Comparison of ENCODE assay signal across 2 cellular contexts in the genomic region with DNA sequence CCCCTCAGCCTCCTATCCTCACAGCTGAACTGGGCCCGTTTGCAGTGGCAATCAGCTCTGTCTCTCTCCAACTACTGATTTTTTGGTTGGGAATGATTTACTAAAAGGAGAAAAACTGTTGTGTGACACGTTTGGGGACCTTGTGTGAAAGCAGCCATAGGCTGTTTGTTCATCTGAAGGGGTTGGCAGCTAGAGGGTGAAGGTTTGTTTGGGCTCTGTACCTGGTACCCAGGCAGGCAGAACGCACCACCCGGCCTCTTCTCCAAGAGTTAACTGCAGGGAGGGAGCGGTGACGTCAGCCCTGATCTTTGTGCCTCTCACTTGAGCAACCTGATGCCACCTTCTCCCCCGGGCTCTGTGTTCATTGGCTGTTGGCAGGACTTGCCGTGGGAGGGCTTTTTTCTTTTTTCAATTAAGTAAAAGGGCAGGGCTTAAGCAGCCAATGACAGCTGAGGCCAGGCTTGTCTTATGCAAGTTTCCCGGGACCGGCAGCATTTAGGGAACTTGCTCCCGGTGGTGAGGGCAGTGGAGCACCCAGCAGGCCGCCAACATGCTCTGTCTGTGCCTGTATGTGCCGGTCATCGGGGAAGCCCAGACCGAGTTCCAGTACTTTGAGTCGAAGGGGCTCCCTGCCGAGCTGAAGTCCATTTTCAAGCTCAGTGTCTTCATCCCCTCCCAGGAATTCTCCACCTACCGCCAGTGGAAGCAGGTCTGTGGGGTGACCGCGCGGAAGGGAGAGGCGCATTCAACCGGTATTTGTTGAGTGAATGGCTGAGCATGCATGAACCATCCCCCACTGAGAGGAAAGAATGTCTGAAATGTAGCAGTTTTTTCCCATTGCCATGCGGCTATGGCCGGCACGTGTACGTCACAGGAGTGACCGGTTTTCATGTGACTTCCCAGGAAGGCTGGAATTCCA.
TF ChIP-seq lines count a peak whose summit lies in the region.

No MANE protein-coding gene starts in this region.

TF ChIP-seq in HEK293, 187 proteins besides CTCF, POLR2A, EP300 and RAD21 (continued from another document and continues in another):
- TF ChIP-seq, protein P1, sequence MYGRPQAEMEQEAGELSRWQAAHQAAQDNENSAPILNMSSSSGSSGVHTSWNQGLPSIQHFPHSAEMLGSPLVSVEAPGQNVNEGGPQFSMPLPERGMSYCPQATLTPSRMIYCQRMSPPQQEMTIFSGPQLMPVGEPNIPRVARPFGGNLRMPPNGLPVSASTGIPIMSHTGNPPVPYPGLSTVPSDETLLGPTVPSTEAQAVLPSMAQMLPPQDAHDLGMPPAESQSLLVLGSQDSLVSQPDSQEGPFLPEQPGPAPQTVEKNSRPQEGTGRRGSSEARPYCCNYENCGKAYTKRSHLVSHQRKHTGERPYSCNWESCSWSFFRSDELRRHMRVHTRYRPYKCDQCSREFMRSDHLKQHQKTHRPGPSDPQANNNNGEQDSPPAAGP (tag by site-specific recombination; IDR thresholded peaks at IDR 0.05) = peak; percentile 12; the same call in 1 of the 2 replicates
- peak; percentile 57; the same call in 1 of the 2 replicates for TF ChIP-seq ZBTB20 (tag by site-specific recombination; IDR thresholded peaks at IDR 0.05)
- TF ChIP-seq, protein P2, sequence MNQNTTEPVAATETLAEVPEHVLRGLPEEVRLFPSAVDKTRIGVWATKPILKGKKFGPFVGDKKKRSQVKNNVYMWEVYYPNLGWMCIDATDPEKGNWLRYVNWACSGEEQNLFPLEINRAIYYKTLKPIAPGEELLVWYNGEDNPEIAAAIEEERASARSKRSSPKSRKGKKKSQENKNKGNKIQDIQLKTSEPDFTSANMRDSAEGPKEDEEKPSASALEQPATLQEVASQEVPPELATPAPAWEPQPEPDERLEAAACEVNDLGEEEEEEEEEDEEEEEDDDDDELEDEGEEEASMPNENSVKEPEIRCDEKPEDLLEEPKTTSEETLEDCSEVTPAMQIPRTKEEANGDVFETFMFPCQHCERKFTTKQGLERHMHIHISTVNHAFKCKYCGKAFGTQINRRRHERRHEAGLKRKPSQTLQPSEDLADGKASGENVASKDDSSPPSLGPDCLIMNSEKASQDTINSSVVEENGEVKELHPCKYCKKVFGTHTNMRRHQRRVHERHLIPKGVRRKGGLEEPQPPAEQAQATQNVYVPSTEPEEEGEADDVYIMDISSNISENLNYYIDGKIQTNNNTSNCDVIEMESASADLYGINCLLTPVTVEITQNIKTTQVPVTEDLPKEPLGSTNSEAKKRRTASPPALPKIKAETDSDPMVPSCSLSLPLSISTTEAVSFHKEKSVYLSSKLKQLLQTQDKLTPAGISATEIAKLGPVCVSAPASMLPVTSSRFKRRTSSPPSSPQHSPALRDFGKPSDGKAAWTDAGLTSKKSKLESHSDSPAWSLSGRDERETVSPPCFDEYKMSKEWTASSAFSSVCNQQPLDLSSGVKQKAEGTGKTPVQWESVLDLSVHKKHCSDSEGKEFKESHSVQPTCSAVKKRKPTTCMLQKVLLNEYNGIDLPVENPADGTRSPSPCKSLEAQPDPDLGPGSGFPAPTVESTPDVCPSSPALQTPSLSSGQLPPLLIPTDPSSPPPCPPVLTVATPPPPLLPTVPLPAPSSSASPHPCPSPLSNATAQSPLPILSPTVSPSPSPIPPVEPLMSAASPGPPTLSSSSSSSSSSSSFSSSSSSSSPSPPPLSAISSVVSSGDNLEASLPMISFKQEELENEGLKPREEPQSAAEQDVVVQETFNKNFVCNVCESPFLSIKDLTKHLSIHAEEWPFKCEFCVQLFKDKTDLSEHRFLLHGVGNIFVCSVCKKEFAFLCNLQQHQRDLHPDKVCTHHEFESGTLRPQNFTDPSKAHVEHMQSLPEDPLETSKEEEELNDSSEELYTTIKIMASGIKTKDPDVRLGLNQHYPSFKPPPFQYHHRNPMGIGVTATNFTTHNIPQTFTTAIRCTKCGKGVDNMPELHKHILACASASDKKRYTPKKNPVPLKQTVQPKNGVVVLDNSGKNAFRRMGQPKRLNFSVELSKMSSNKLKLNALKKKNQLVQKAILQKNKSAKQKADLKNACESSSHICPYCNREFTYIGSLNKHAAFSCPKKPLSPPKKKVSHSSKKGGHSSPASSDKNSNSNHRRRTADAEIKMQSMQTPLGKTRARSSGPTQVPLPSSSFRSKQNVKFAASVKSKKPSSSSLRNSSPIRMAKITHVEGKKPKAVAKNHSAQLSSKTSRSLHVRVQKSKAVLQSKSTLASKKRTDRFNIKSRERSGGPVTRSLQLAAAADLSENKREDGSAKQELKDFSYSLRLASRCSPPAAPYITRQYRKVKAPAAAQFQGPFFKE (tag by site-specific recombination; IDR thresholded peaks at IDR 0.05; ENCODE audit: borderline replicate concordance) = no peak
- TF ChIP-seq MYNN (tag by site-specific recombination; IDR thresholded peaks at IDR 0.05; ENCODE audit: borderline replicate concordance) = no peak
- no peak for TF ChIP-seq ZNF792 (tag by site-specific recombination; IDR thresholded peaks at IDR 0.05)
- TF ChIP-seq, protein P3, sequence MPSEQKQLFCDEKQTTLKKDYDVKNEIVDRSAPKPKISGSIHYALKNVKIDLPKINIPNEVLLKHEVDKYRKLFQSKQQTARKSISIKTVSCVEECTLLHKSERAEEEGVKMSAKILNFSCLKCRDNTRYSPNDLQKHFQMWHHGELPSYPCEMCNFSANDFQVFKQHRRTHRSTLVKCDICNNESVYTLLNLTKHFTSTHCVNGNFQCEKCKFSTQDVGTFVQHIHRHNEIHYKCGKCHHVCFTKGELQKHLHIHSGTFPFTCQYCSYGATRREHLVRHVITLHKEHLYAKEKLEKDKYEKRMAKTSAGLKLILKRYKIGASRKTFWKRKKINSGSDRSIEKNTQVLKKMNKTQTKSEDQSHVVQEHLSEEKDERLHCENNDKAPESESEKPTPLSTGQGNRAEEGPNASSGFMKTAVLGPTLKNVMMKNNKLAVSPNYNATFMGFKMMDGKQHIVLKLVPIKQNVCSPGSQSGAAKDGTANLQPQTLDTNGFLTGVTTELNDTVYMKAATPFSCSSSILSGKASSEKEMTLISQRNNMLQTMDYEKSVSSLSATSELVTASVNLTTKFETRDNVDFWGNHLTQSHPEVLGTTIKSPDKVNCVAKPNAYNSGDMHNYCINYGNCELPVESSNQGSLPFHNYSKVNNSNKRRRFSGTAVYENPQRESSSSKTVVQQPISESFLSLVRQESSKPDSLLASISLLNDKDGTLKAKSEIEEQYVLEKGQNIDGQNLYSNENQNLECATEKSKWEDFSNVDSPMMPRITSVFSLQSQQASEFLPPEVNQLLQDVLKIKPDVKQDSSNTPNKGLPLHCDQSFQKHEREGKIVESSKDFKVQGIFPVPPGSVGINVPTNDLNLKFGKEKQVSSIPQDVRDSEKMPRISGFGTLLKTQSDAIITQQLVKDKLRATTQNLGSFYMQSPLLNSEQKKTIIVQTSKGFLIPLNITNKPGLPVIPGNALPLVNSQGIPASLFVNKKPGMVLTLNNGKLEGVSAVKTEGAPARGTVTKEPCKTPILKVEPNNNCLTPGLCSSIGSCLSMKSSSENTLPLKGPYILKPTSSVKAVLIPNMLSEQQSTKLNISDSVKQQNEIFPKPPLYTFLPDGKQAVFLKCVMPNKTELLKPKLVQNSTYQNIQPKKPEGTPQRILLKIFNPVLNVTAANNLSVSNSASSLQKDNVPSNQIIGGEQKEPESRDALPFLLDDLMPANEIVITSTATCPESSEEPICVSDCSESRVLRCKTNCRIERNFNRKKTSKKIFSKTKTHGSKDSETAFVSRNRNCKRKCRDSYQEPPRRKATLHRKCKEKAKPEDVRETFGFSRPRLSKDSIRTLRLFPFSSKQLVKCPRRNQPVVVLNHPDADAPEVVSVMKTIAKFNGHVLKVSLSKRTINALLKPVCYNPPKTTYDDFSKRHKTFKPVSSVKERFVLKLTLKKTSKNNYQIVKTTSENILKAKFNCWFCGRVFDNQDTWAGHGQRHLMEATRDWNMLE (tag by site-specific recombination; conservative IDR thresholded peaks at IDR 0.05; ENCODE audit: low read depth) = no peak
- 0 out of 2 replicates have a peak, but pooled peaks have one; percentile 39 for TF ChIP-seq ZNF394 (tag by site-specific recombination; IDR thresholded peaks at IDR 0.05; ENCODE audit: borderline replicate concordance)
- no peak for TF ChIP-seq EGR2 (tag by site-specific recombination; IDR thresholded peaks at IDR 0.05; ENCODE audit: low read depth)
- TF ChIP-seq ZNF366 (tag by site-specific recombination; conservative IDR thresholded peaks at IDR 0.05) = 0 out of 2 replicates have a peak, but pooled peaks have one; percentile 18

TF ChIP-seq in H1, 55 proteins besides CTCF, POLR2A, EP300 and RAD21 (continued from another document):
- TF ChIP-seq SP1 (IDR thresholded peaks at IDR 0.05; ENCODE audit: low read depth, low read length) = peak; percentile 75; the same call in 1 of the 2 replicates
